ENCODE assay signal across 10 cellular contexts in the genomic region with DNA sequence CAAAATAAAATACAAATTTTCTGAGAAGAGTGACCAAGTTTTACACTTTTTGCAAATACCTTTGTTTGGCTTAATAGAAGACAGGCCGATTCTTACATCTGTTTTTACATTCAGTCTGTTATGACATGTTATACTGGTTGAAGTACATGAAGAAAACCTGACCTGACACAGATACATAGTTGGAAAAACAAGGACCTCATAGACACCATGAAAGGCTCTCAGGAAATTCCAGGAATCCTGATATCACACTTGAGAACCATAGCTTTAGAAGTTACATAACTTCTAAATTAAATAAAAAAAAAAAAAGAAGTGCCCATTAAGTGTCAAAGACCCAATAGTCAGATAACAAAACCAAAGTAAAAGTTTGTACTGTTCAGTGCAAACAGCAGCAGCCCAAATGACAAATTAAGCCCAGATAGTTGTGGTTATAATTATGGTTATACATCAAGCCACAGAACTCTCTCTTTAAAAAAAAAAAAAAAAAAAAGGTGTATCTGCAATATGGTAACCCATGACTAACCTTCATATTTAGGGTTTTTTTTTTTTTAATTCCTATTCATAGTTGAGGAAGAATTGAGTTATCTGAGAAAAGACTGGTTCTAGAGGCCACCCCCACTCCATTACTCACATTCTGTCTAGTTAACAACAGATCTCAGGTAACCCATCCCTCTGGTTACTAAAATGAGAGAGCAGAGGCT. TPM values are rescaled to one million over a fixed set of nuclear protein-coding genes. Genes with fewer than 3 reads are reported as not detected.
DNase-seq lines count a peak whose midpoint lies in the region; ATAC-seq and TF ChIP-seq lines count a peak whose summit lies in the region.
"Had no signal": no experiment of that assay in that cellular context is flagged by ENCODE, and none has a peak within 500 bp of the region (broad histone marks: within the 10 kb centered on the region; RNA-seq: fewer than 3 reads in every experiment).

No MANE protein-coding gene starts in this region.

- CTCF ChIA-PET in CD8-positive, alpha-beta T cell (lab: Charles Lee): interaction anchor here (0.7 to 1.0 kb wide), 2 partner anchors 17 to 20 kb away, joined by 3 to 4 read pairs; no protein-coding TSS in a partner anchor

- intact Hi-C loops in CD8-positive, alpha-beta T cell (cut with DNase I, micrococcal nuclease): loop anchor here in 1 of 2 experiments (2.0 kb wide), 1 partner anchor 17 kb away; no protein-coding TSS in a partner anchor
- intact Hi-C loops in mucosa of descending colon (cut with DNase I, micrococcal nuclease): no loop called here
- intact Hi-C loops in activated T-helper 1 cell treated with anti-CD3 and anti-CD28 coated beads, Interleukin-12 subunit alpha, Interleukin-12 subunit beta, Interleukin-2, Interleukin-4 antibody, amounts not matched to agents 30 ng/mL and 10 ng/mL and 1 ng/mL, durations not matched to agents 14 hours and 24 hours and 36 hours (cut with micrococcal nuclease): loop anchor here (1.0 to 5.0 kb wide), 5 partner anchors 26 to 1649 kb away; partner anchors contain the start of gene NDFIP2

- no peaks in the 10 kb centered on the region for H3K36me3 ChIP-seq in CD8-positive, alpha-beta T cell (ENCODE audit: insufficient read depth, low read length)
- H3K36me3 ChIP-seq in mucosa of descending colon (ENCODE audit: low read depth): no peaks in the 10 kb centered on the region
- H3K36me3 ChIP-seq: pancreas had no signal

- H3K4me3 ChIP-seq in CD8-positive, alpha-beta T cell (ENCODE audit: low read depth, low read length): no peak overlapping the region
- H3K4me3 ChIP-seq in mucosa of descending colon: no peak overlapping the region
- H3K4me3 ChIP-seq: pancreas had no signal

- peaks cover 19% of the 10 kb centered on the region for H3K36me3 Mint-ChIP-seq in CD8-positive, alpha-beta T cell
- peaks cover 40% of the 10 kb centered on the region for H3K36me3 Mint-ChIP-seq in activated T-helper 17 cell treated with anti-CD3 and anti-CD28 coated beads, Interleukin-2, amount 50 U/mL, for 72 hours (ENCODE audit: low read depth)
- H3K36me3 Mint-ChIP-seq in activated T-helper 1 cell treated with anti-CD3 and anti-CD28 coated beads, Interleukin-12 subunit alpha, Interleukin-12 subunit beta, Interleukin-2, Interleukin-4 antibody, amounts not matched to agents 30 ng/mL and 10 ng/mL and 1 ng/mL, durations not matched to agents 14 hours and 24 hours and 36 hours (ENCODE audit: low read depth): peaks cover 16% of the 10 kb centered on the region

- peaks cover 62% of the 10 kb centered on the region for H3K4me1 ChIP-seq in CD8-positive, alpha-beta T cell (ENCODE audit: insufficient read depth, low read length)
- H3K4me1 ChIP-seq in mucosa of descending colon (ENCODE audit: low read depth): peaks cover 12% of the 10 kb centered on the region

- H3K4me1 Mint-ChIP-seq in CD8-positive, alpha-beta T cell (ENCODE audit: low read depth): peaks cover 81% of the 10 kb centered on the region
- H3K4me1 Mint-ChIP-seq in activated T-helper 17 cell treated with anti-CD3 and anti-CD28 coated beads, Interleukin-2, amount 50 U/mL, for 72 hours: peaks cover 42% of the 10 kb centered on the region
- H3K4me1 Mint-ChIP-seq in activated T-helper 1 cell treated with anti-CD3 and anti-CD28 coated beads, Interleukin-12 subunit alpha, Interleukin-12 subunit beta, Interleukin-2, Interleukin-4 antibody, amounts not matched to agents 30 ng/mL and 10 ng/mL and 1 ng/mL, durations not matched to agents 14 hours and 24 hours and 36 hours (ENCODE audit: low read depth): peaks cover 69% of the 10 kb centered on the region

- no peaks in the 10 kb centered on the region for H3K9me3 Mint-ChIP-seq in CD8-positive, alpha-beta T cell
- no peaks in the 10 kb centered on the region for H3K9me3 Mint-ChIP-seq in activated T-helper 17 cell treated with anti-CD3 and anti-CD28 coated beads, Interleukin-2, amount 50 U/mL, for 72 hours
- no peaks in the 10 kb centered on the region for H3K9me3 Mint-ChIP-seq in activated T-helper 1 cell treated with anti-CD3 and anti-CD28 coated beads, Interleukin-12 subunit alpha, Interleukin-12 subunit beta, Interleukin-2, Interleukin-4 antibody, amounts not matched to agents 30 ng/mL and 10 ng/mL and 1 ng/mL, durations not matched to agents 14 hours and 24 hours and 36 hours

- ATAC-seq in CD8-positive, alpha-beta T cell: peak; percentile 72
- ATAC-seq in GM19351 (IDR thresholded peaks at IDR 0.05; ENCODE audit: unreplicated experiment) (peak; percentile 5), HG03064 (IDR thresholded peaks at IDR 0.05; ENCODE audit: low read depth, unreplicated experiment) (peak; percentile 4), mucosa of descending colon (no peak)
- ATAC-seq in activated T-helper 17 cell treated with anti-CD3 and anti-CD28 coated beads, Interleukin-2, amount 50 U/mL, for 72 hours (replicated peaks): peak; percentile 75

- no peak for TF ChIP-seq CTCF in CD8-positive, alpha-beta T cell (IDR thresholded peaks at IDR 0.05)
- TF ChIP-seq CTCF in mucosa of descending colon (IDR thresholded peaks at IDR 0.05): no peak

- POLR2A ChIA-PET in CD8-positive, alpha-beta T cell (lab: Charles Lee): no interaction called here

- no peaks in the 10 kb centered on the region for H3K9me3 ChIP-seq in CD8-positive, alpha-beta T cell (ENCODE audit: low read length)
- H3K9me3 ChIP-seq in mucosa of descending colon: no peaks in the 10 kb centered on the region
- H3K9me3 ChIP-seq: pancreas had no signal

- no peaks in the 10 kb centered on the region for H3K27me3 ChIP-seq in CD8-positive, alpha-beta T cell (ENCODE audit: insufficient read depth, low read length)
- H3K27me3 ChIP-seq: pancreas had no signal

- peak in 1 of 7 experiments; percentile 25 for DNase-seq in CD8-positive, alpha-beta T cell
- DNase-seq in mucosa of descending colon (no peak), NCI-H524 (lab: John Stamatoyannopoulos, UW) (no peak)
- no peak for DNase-seq in activated T-helper 1 cell treated with anti-CD3 and anti-CD28 coated beads, Interleukin-12 subunit alpha, Interleukin-12 subunit beta, Interleukin-2, Interleukin-4 antibody, amounts not matched to agents 30 ng/mL and 10 ng/mL and 1 ng/mL, durations not matched to agents 14 hours and 24 hours and 36 hours (ENCODE audit: low spot score)
- no peak for DNase-seq in activated CD8-positive, alpha-beta memory T cell treated with anti-CD3 and anti-CD28 coated beads, Interleukin-2, amount 50 U/mL, for 48 hours
- DNase-seq: NCI-H187 treated with DMSO at 0.1 percent for 48 hours, pancreas had no signal

- H3K27ac Mint-ChIP-seq in CD8-positive, alpha-beta T cell: no peak overlapping the region
- peak overlapping the region; percentile 47 for H3K27ac Mint-ChIP-seq in activated T-helper 17 cell treated with anti-CD3 and anti-CD28 coated beads, Interleukin-2, amount 50 U/mL, for 72 hours
- no peak overlapping the region for H3K27ac Mint-ChIP-seq in activated T-helper 1 cell treated with anti-CD3 and anti-CD28 coated beads, Interleukin-12 subunit alpha, Interleukin-12 subunit beta, Interleukin-2, Interleukin-4 antibody, amounts not matched to agents 30 ng/mL and 10 ng/mL and 1 ng/mL, durations not matched to agents 14 hours and 24 hours and 36 hours

- H3K27ac ChIP-seq in CD8-positive, alpha-beta T cell (ENCODE audit: low read depth, low read length): no peak overlapping the region
- H3K27ac ChIP-seq: pancreas had no signal

- no peak overlapping the region for H3K4me3 Mint-ChIP-seq in CD8-positive, alpha-beta T cell
- peak overlapping the region; percentile 44 for H3K4me3 Mint-ChIP-seq in activated T-helper 17 cell treated with anti-CD3 and anti-CD28 coated beads, Interleukin-2, amount 50 U/mL, for 72 hours
- no peak overlapping the region for H3K4me3 Mint-ChIP-seq in activated T-helper 1 cell treated with anti-CD3 and anti-CD28 coated beads, Interleukin-12 subunit alpha, Interleukin-12 subunit beta, Interleukin-2, Interleukin-4 antibody, amounts not matched to agents 30 ng/mL and 10 ng/mL and 1 ng/mL, durations not matched to agents 14 hours and 24 hours and 36 hours

- H3K27me3 Mint-ChIP-seq in CD8-positive, alpha-beta T cell (ENCODE audit: low read depth): no peaks in the 10 kb centered on the region
- H3K27me3 Mint-ChIP-seq in activated T-helper 17 cell treated with anti-CD3 and anti-CD28 coated beads, Interleukin-2, amount 50 U/mL, for 72 hours: no peaks in the 10 kb centered on the region
- no peaks in the 10 kb centered on the region for H3K27me3 Mint-ChIP-seq in activated T-helper 1 cell treated with anti-CD3 and anti-CD28 coated beads, Interleukin-12 subunit alpha, Interleukin-12 subunit beta, Interleukin-2, Interleukin-4 antibody, amounts not matched to agents 30 ng/mL and 10 ng/mL and 1 ng/mL, durations not matched to agents 14 hours and 24 hours and 36 hours (ENCODE audit: insufficient read depth)

RNA-seq across cellular contexts. Expression of gene RBM26, which starts 19.8 kb away (rescaled TPM):
- 10 to 100 TPM; 55.7 to 61.1 TPM for total RNA-seq in CD8-positive, alpha-beta T cell
- total RNA-seq in activated T-helper 17 cell treated with anti-CD3 and anti-CD28 coated beads, Interleukin-2, amount 50 U/mL, for 72 hours: 10 to 100 TPM; 56.8 to 71.8 TPM
- 10 to 100 TPM; 34.0 to 42.8 (median 35.6) TPM for total RNA-seq in mucosa of descending colon
- 99.3 and 107 TPM in 2 replicates for total RNA-seq in activated T-helper 1 cell treated with anti-CD3 and anti-CD28 coated beads, Interleukin-12 subunit alpha, Interleukin-12 subunit beta, Interleukin-2, Interleukin-4 antibody, amounts not matched to agents 30 ng/mL and 10 ng/mL and 1 ng/mL, durations not matched to agents 14 hours and 24 hours and 36 hours
